ENCODE assay signal across 10 cellular contexts in the genomic region with DNA sequence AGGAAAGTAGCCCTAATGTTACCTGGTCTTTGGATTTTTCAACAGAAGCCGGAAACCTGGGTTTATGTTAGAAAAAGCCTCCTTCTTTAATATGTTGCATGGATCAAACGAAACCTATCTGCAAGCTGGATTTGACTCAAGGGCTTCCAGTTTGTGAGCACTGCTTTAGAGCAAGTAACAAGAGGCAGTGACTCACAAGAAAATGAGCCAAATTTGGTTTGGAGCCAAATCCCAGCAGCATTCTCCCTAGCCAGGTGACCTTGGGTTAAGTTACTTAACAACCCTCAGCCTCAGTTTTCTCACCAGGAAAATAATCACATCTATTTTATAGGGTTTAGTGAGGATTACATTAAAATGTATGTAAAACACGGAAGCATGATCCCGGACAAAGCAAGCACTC.
DNase-seq lines count a peak whose midpoint lies in the region; ATAC-seq and TF ChIP-seq lines count a peak whose summit lies in the region.
"Had no signal": no experiment of that assay in that cellular context is flagged by ENCODE, and none has a peak within 500 bp of the region (broad histone marks: within the 10 kb centered on the region; RNA-seq: fewer than 3 reads in every experiment).

No MANE protein-coding gene starts in this region.

- intact Hi-C loops in PC-3 (cut with micrococcal nuclease), result no loop called here

- H4K20me1 ChIP-seq in PC-3 (ENCODE audit: low read length), result no peaks in the 10 kb centered on the region

- no peak for TF ChIP-seq POLR2A in Peyer's patch (IDR thresholded peaks at IDR 0.05)

- no peaks in the 10 kb centered on the region for H3K9me2 ChIP-seq in PC-3 (replicated peaks; ENCODE audit: low read length)

- no peak overlapping the region for H3K9ac ChIP-seq in PC-3 (ENCODE audit: low read length)

- H3F3A ChIP-seq in PC-3 (ENCODE audit: low read length, unreplicated experiment), result no peaks in the 10 kb centered on the region

- H3K36me3 ChIP-seq in PC-3 (ENCODE audit: low read depth, low read length) (no peaks in the 10 kb centered on the region), Peyer's patch (no peaks in the 10 kb centered on the region)

- no peaks in the 10 kb centered on the region for H3K9me3 ChIP-seq in PC-3 (ENCODE audit: low read length)
- H3K9me3 ChIP-seq in Peyer's patch, result no peaks in the 10 kb centered on the region

- H3K27me3 ChIP-seq in PC-3 (ENCODE audit: low read length) (no peaks in the 10 kb centered on the region), Peyer's patch (peaks cover 0 to 4% of the 10 kb centered on the region in 2 donors)

- no peak overlapping the region for H2AFZ ChIP-seq in PC-3 (ENCODE audit: low read length)

- H3K4me3 ChIP-seq in PC-3 (ENCODE audit: low read length), result no peak overlapping the region
- H3K4me3 ChIP-seq in skeletal muscle cell (ENCODE audit: low read depth, low read length), result no peak overlapping the region
- no peak overlapping the region for H3K4me3 ChIP-seq in Peyer's patch
- H3K4me3 ChIP-seq: SK-N-MC had no signal

- POLR2A ChIA-PET in PC-3 (lab: Charles Lee; ENCODE audit: unreplicated experiment), result no interaction called here

- TF ChIP-seq CTCF in PC-3 (conservative IDR thresholded peaks at IDR 0.05; ENCODE audit: low read depth, low read length) (no peak), Peyer's patch (IDR thresholded peaks at IDR 0.05) (no peak)

- no peak for ATAC-seq in PC-3
- no peak for ATAC-seq in GM18858 (IDR thresholded peaks at IDR 0.05; ENCODE audit: unreplicated experiment)
- no peak for ATAC-seq in GM19328 (IDR thresholded peaks at IDR 0.05; ENCODE audit: unreplicated experiment)

- DNase-seq in H4 (ENCODE audit: low spot score), result peak; percentile 53
- peak; percentile 53 for DNase-seq in PC-3
- peak; percentile 81 for DNase-seq in fibroblast of peridontal ligament (ENCODE audit: extremely low read depth)
- DNase-seq in skeletal muscle cell (ENCODE audit: low read depth), result peak; percentile 88
- DNase-seq in Peyer's patch, result no peak
- DNase-seq: activated CD4-positive, alpha-beta memory T cell treated with anti-CD3 and anti-CD28 coated beads, Interleukin-2, amount 10 ng/mL, durations not matched to agents 7 days and 5 days; NCI-H1694 had no signal

- no peak overlapping the region for H3K4me2 ChIP-seq in PC-3 (ENCODE audit: low read length)

- no TSS peak for BruUV-seq in PC-3 (replicated peaks; lab: Mats Ljungman, UMichigan)

- no peaks in the 10 kb centered on the region for H3K79me2 ChIP-seq in PC-3 (ENCODE audit: low read length)

- H3K4me1 ChIP-seq in PC-3 (ENCODE audit: insufficient read depth, low read length) (no peaks in the 10 kb centered on the region), Peyer's patch (peaks cover 0 to 6% (median 0%) of the 10 kb centered on the region in 4 donors)

- CTCF ChIA-PET in PC-3 (lab: Charles Lee), result no interaction called here

- H3K27ac ChIP-seq in PC-3 (ENCODE audit: low read length) (no peak overlapping the region), Peyer's patch (no peak overlapping the region)
- H3K27ac ChIP-seq: SK-N-MC had no signal

Comparison
In these comparisons a context has a peak if more than half of its experiments do, and no peak if none do; other contexts are left out.
1. DNase-seq: peak in H4 (single experiment), PC-3 (single experiment), fibroblast of peridontal ligament (single experiment) and skeletal muscle cell (single experiment); none in Peyer's patch (0 of 3).